ENCODE assay signal across 12 cellular contexts in the genomic region with DNA sequence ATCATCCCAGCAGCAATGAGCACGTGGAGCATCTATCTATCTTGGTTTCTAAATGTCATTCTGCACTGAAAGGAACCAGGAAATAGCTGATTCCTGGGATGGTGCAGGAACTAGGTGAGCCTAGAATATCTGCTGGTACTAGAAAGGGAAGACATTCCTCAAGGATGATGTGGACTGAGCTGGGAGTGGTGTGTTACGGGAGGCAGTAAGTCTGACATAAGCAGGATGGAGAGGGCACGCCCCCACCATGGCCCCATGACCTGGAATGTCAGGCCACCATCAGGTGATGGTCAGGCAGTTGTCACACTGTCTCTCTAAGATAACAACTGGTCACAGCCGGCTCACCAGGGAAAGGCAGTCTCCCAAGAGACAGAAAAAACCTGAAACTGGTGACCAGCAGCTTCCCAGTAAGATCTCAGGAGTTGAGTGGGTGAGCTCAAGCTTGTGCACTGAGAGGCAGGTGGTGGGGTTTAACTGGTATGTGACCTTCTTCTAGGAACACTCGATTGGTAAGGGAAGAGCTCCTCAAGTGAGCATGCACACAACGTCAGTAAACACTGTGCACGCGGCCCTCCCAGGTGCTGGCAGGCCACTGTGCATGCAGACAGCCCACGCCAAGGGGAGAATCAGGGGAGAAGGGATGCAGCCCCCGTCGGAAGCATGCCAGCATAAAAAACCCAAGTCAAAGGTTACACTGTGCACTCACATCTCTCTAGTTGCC.
DNase-seq lines count a peak whose midpoint lies in the region; ATAC-seq and TF ChIP-seq lines count a peak whose summit lies in the region.
"Had no signal": no experiment of that assay in that cellular context is flagged by ENCODE, and none has a peak within 500 bp of the region (broad histone marks: within the 10 kb centered on the region; RNA-seq: fewer than 3 reads in every experiment).

No MANE protein-coding gene starts in this region.

- no TSS peak for BruUV-seq in PC-9 (replicated peaks; lab: Mats Ljungman, UMichigan)

- H3K9me2 ChIP-seq in PC-9 (ENCODE audit: insufficient read depth), result no peaks in the 10 kb centered on the region

- H3K4me3 Mint-ChIP-seq in endothelial cell (ENCODE audit: unreplicated experiment), result no peak overlapping the region

- peak; percentile 76 for DNase-seq in ELF-1 (ENCODE audit: low read depth, low spot score)
- DNase-seq in PC-9, result peak; percentile 84 to 92
- DNase-seq in fibroblast of mammary gland (ENCODE audit: low read depth), result peak; percentile 54
- no peak for DNase-seq in omental fat pad (ENCODE audit: low spot score)
- DNase-seq in BE2C, result no peak
- no peak for DNase-seq in endothelial cell (ENCODE audit: low spot score)
- DNase-seq in NCI-H2227 (lab: John Stamatoyannopoulos, UW; ENCODE audit: unreplicated experiment), result no peak
- DNase-seq: activated naive CD4-positive, alpha-beta T cell; erythroblast; GDM1; NCI-H69 had no signal

- H3K4me1 ChIP-seq in PC-9 (replicated peaks; ENCODE audit: insufficient read depth) (peaks cover 39% of the 10 kb centered on the region), BE2C (no peaks in the 10 kb centered on the region)

- H3K36me3 ChIP-seq in PC-9 (ENCODE audit: low read depth), result no peaks in the 10 kb centered on the region
- no peaks in the 10 kb centered on the region for H3K36me3 ChIP-seq in BE2C

- H3K27me3 Mint-ChIP-seq in endothelial cell (ENCODE audit: unreplicated experiment), result peaks cover 6% of the 10 kb centered on the region

- no peak overlapping the region for H3K27ac Mint-ChIP-seq in endothelial cell (ENCODE audit: unreplicated experiment)

- TF ChIP-seq CTCF in PC-9 (conservative IDR thresholded peaks at IDR 0.05) (no peak), fibroblast of mammary gland (conservative IDR thresholded peaks at IDR 0.05; ENCODE audit: control insufficient read depth, insufficient read depth, low read depth, low read length) (no peak), omental fat pad (IDR thresholded peaks at IDR 0.05) (no peak), BE2C (IDR thresholded peaks at IDR 0.05; ENCODE audit: low read depth, low read length) (no peak), endothelial cell (IDR thresholded peaks at IDR 0.05; ENCODE audit: unreplicated experiment) (no peak)

- peaks cover 4% of the 10 kb centered on the region for H3K36me3 Mint-ChIP-seq in endothelial cell (ENCODE audit: low read depth, unreplicated experiment)

- peaks cover 21% of the 10 kb centered on the region; the same call in 1 of the 2 replicates for H3F3A ChIP-seq in PC-9 (ENCODE audit: insufficient read depth, low read depth)

- peak overlapping the region; percentile 69 for H3K27ac ChIP-seq in PC-9

- H2AFZ ChIP-seq in PC-9, result no peak overlapping the region

- H3K4me2 ChIP-seq in PC-9, result peak overlapping the region; percentile 24

- H3K9me3 ChIP-seq in PC-9 (ENCODE audit: insufficient read depth, low read depth), result peaks cover 16% of the 10 kb centered on the region
- H3K9me3 ChIP-seq in BE2C, result no peaks in the 10 kb centered on the region

- no peak overlapping the region for H3K4me3 ChIP-seq in PC-9
- H3K4me3 ChIP-seq in fibroblast of mammary gland (ENCODE audit: control insufficient read depth, low read depth, low read length), result no peak overlapping the region
- H3K4me3 ChIP-seq in BE2C (ENCODE audit: low read depth, low read length), result no peak overlapping the region

- H3K4me1 Mint-ChIP-seq in endothelial cell (ENCODE audit: unreplicated experiment), result peaks cover 18% of the 10 kb centered on the region

- no peaks in the 10 kb centered on the region for H3K9me3 Mint-ChIP-seq in endothelial cell (ENCODE audit: unreplicated experiment)

- no peaks in the 10 kb centered on the region for H3K79me2 ChIP-seq in PC-9 (ENCODE audit: low read depth)

- ATAC-seq in omental fat pad (ENCODE audit: low FRiP score), result peak; percentile 31
- no peak for ATAC-seq in HG03460 (IDR thresholded peaks at IDR 0.05; ENCODE audit: unreplicated experiment)

- POLR2A ChIA-PET in PC-9 (lab: Charles Lee; ENCODE audit: unreplicated experiment), result interaction anchor here (0.6 to 1.1 kb wide), 8 partner anchors 9 to 255 kb away, joined by 3 to 14 read pairs (median 6); no protein-coding TSS in a partner anchor

- H3K27me3 ChIP-seq in PC-9 (ENCODE audit: insufficient read depth, low read depth) (no peaks in the 10 kb centered on the region), BE2C (no peaks in the 10 kb centered on the region)

- intact Hi-C loops in PC-9 (cut with micrococcal nuclease; ENCODE audit: unreplicated experiment), result loop anchor here (1.0 to 10.0 kb wide), 4 partner anchors 49 to 532 kb away; a partner anchor contains a TSS

- no peaks in the 10 kb centered on the region for H4K20me1 ChIP-seq in PC-9 (ENCODE audit: insufficient read depth)

- CTCF ChIA-PET in PC-9 (lab: Charles Lee), result interaction anchor here (0.6 kb wide), 1 partner anchor 31 kb away, joined by 3 read pairs; no protein-coding TSS in a partner anchor

Comparison
In these comparisons a context has a peak if more than half of its experiments do, and no peak if none do; other contexts are left out.
1. DNase-seq: peak in ELF-1 (single experiment), PC-9 (2 of 2) and fibroblast of mammary gland (single experiment); none in omental fat pad (single experiment), BE2C (single experiment), endothelial cell (single experiment) and NCI-H2227 (single experiment).